In the genomic region with DNA sequence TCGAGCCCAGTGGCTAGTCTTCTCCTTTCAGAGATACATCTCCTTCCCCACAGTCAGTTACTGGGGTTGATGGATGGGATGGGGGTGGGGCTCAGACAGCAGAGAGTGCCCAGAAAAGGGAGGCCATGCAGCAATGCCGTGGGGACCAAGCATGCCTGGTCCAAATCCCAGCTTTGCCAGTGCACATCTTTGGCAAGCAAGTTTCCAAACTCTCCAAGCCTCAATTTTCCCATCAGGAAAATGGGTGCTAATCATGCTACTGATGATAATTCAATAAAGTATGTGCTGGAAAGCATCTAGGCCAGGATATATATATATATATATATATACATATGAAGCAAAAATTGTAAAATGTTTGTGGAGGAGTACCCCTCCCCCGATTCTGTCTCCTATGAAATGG, we compare ENCODE assay signal across 34 cellular contexts.
"Had no signal": no experiment of that assay in that cellular context is flagged by ENCODE, and none has a peak within 500 bp of the region (broad histone marks: within the 10 kb centered on the region; RNA-seq: fewer than 3 reads in every experiment).

No MANE protein-coding gene starts in this region.

- H3K9me3 ChIP-seq: MG63 had no signal

- H3K4me3 ChIP-seq: MG63 had no signal

- DNase-seq: Karpas-422, Kasumi-1, MG63, MM.1S, MV-4-11, NCI-H1048, NCI-H1092, NCI-H1092 treated with DMSO at 0.1 percent for 48 hours, NCI-H1105, NCI-H1105 treated with DMSO at 0.1 percent for 48 hours, NCI-H1417, NCI-H1417 treated with DMSO at 0.1 percent for 48 hours, NCI-H1436, NCI-H1436 treated with DMSO at 0.1 percent for 48 hours, NCI-H146, NCI-H1694, NCI-H1694 treated with DMSO at 0.1 percent for 48 hours, NCI-H187, NCI-H187 treated with DMSO at 0.1 percent for 48 hours, NCI-H1930, NCI-H2029, NCI-H2081, NCI-H2081 treated with DMSO at 0.1 percent for 48 hours, NCI-H2107, NCI-H2171, NCI-H2171 treated with DMSO at 0.1 percent for 48 hours, NCI-H2227 treated with DMSO at 0.1 percent for 48 hours, NCI-H226, NCI-H345, NCI-H446, NCI-H446 treated with DMSO at 0.1 percent for 48 hours, NCI-H510A, NCI-H510A treated with DMSO at 0.1 percent for 48 hours, NCI-H524 had no signal

- H3K36me3 ChIP-seq: MG63 had no signal
